ENCODE assay signal across 14 cellular contexts in genomic region chr5:136128416-136128935, GRCh38. TPM values are rescaled to one million over a fixed set of nuclear protein-coding genes. Genes with fewer than 3 reads are reported as not detected.
DNase-seq lines count a peak whose midpoint lies in the region; ATAC-seq and TF ChIP-seq lines count a peak whose summit lies in the region.
"Had no signal": no experiment of that assay in that cellular context is flagged by ENCODE, and none has a peak within 500 bp of the region (broad histone marks: within the 10 kb centered on the region; RNA-seq: fewer than 3 reads in every experiment).

No MANE protein-coding gene starts in this region.

- no peak for TF ChIP-seq CTCF in nephron (IDR thresholded peaks at IDR 0.05; ENCODE audit: unreplicated experiment in 3 of 3)

- no peak for ATAC-seq in HG02798 (IDR thresholded peaks at IDR 0.05; ENCODE audit: poor library complexity, unreplicated experiment)
- ATAC-seq: HCT116 had no signal

- no peaks in the 10 kb centered on the region for H3K36me3 Mint-ChIP-seq in nephron (ENCODE audit: low read depth)

- H3K27ac Mint-ChIP-seq in nephron = peak overlapping the region; percentile 88 to 96 (median 92)
- H3K27ac Mint-ChIP-seq: CD8-positive, alpha-beta memory T cell had no signal

- peak; percentile 68 for DNase-seq in NCI-H1694 treated with DMSO at 0.1 percent for 48 hours (lab: John Stamatoyannopoulos, UW)
- DNase-seq in NCI-H524 (lab: John Stamatoyannopoulos, UW) = peak; percentile 91 to 97
- peak; percentile 64 for DNase-seq in cerebellum (ENCODE audit: low spot score)
- no peak for DNase-seq in SIG-M5 treated with dmso at 0.1 percent for 504 hours (lab: John Stamatoyannopoulos, UW; ENCODE audit: unreplicated experiment)
- no peak for DNase-seq in NCI-H2081 (lab: John Stamatoyannopoulos, UW)
- DNase-seq in stimulated activated CD4-positive, alpha-beta T cell treated with anti-CD3 and anti-CD28 coated beads, Interleukin-4, amount 100 ng/mL, for 4 hours = no peak
- DNase-seq: CD8-positive, alpha-beta memory T cell; IMR-90; Kasumi-1; NCI-H2029 treated with DMSO at 0.1 percent for 48 hours; NCI-H510A had no signal

- no peaks in the 10 kb centered on the region for H3K9me3 Mint-ChIP-seq in nephron

- peaks cover 2% of the 10 kb centered on the region for H3K27me3 Mint-ChIP-seq in nephron (ENCODE audit: low read depth)

- H3K4me3 Mint-ChIP-seq in nephron = peak overlapping the region in 2 of 3 experiments; percentile 33 to 40

- peaks cover 48% of the 10 kb centered on the region for H3K4me1 Mint-ChIP-seq in nephron

RNA-seq across cellular contexts. Expression of gene SMAD5, which starts 4.2 kb away (rescaled TPM):
- total RNA-seq in cerebellum = 61.1 TPM

Comparison
In these comparisons a context has a peak if more than half of its experiments do, and no peak if none do; other contexts are left out.
1. DNase-seq: peak in NCI-H1694 treated with DMSO at 0.1 percent for 48 hours (single experiment), NCI-H524 (2 of 2) and cerebellum (single experiment); none in SIG-M5 treated with dmso at 0.1 percent for 504 hours (single experiment), NCI-H2081 (0 of 2) and stimulated activated CD4-positive, alpha-beta T cell treated with anti-CD3 and anti-CD28 coated beads, Interleukin-4, amount 100 ng/mL, for 4 hours (0 of 2).